ENCODE assay signal across 26 cellular contexts in the genomic region with DNA sequence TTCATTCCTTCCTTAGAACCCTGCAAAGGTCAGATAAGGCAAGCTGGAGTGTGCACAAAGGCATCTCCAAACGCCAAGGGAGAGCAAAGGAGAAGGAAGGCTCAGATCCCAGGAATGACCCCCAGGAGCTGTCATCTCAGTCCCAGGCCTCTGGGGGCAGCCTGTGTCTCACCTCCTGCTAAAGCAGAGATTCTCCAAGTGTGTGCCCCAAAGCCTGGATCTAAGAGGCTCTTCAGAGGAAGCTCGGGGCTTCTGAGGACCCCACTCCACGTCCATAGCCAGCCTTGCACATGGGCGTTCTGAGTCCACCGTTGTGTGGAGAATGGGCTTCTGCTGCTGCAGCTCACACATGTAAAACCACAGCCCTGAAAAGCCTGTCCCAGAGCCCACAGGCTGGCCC. TPM values are rescaled to one million over a fixed set of nuclear protein-coding genes. Genes with fewer than 3 reads are reported as not detected.
DNase-seq lines count a peak whose midpoint lies in the region; ATAC-seq, FAIRE-seq and TF ChIP-seq lines count a peak whose summit lies in the region.
"Had no signal": no experiment of that assay in that cellular context is flagged by ENCODE, and none has a peak within 500 bp of the region (broad histone marks: within the 10 kb centered on the region; RNA-seq: fewer than 3 reads in every experiment).

No MANE protein-coding gene starts in this region.

- no peak overlapping the region for H3K23ac ChIP-seq in H1 (ENCODE audit: insufficient read length)

- DNase-seq in DMS 273 (lab: John Stamatoyannopoulos, UW; ENCODE audit: unreplicated experiment) (peak; percentile 10), DMS 273 treated with DMSO at 0.1 percent for 48 hours (lab: John Stamatoyannopoulos, UW) (no peak), NB4 (ENCODE audit: low read depth) (no peak), H1 (ENCODE audit: low read depth in 1 of 2, low spot score in 2 of 2) (no peak), tibial artery (peak; percentile 6 to 48), NOMO-1 treated with DMSO at 0.1 percent for 48 hours (lab: John Stamatoyannopoulos, UW; ENCODE audit: unreplicated experiment) (no peak)
- DNase-seq: activated CD4-positive, alpha-beta T cell treated with anti-CD3 and anti-CD28 coated beads, Interleukin-2, amount 50 U/mL, for 48 hours; AML-193; NCI-H1048; NCI-H187 treated with DMSO at 0.1 percent for 48 hours; NK-92 treated with Interleukin-12 subunit alpha and Interleukin-12 subunit beta, amount 100 ng/mL, for 24 hours; stimulated activated CD4-positive, alpha-beta T cell treated with anti-CD3 and anti-CD28 coated beads, Interleukin-2, amount 100 ng/mL, for 24 hours had no signal

- no peak overlapping the region for H4K8ac ChIP-seq in H1 (ENCODE audit: extremely low read depth, insufficient read depth, low read length)

- H2BK15ac ChIP-seq in H1 (ENCODE audit: low read length), result no peak overlapping the region

- TF ChIP-seq CTCF in NB4 (IDR thresholded peaks at IDR 0.05; ENCODE audit: low read depth, low read length), result peak; percentile 26
- peak in 2 of 3 experiments; percentile 21 to 42; a peak in 2 of 4 replicates for TF ChIP-seq CTCF in H1 (IDR thresholded peaks at IDR 0.05; ENCODE audit: control extremely low read depth in 1 of 3, insufficient read depth in 1 of 3, low read depth in 1 of 3, low read length in 3 of 3)
- no peak for TF ChIP-seq CTCF in tibial artery (IDR thresholded peaks at IDR 0.05)

- H3K18ac ChIP-seq in H1 (ENCODE audit: extremely low read depth, low read length), result no peak overlapping the region

- TF ChIP-seq POLR2A in NB4 (IDR thresholded peaks at IDR 0.05; ENCODE audit: extremely low read depth, insufficient read length) (no peak), H1 (IDR thresholded peaks at IDR 0.05; ENCODE audit: control extremely low read depth in 1 of 2, low read depth in 2 of 2, low read length in 2 of 2) (no peak)

- no peak overlapping the region for H2BK12ac ChIP-seq in H1 (ENCODE audit: low read depth, low read length)

- H3K27me3 ChIP-seq in H1 (replicated peaks in 1 of 4; ENCODE audit: control insufficient read depth in 3 of 4, extremely low read depth in 1 of 4, insufficient read depth in 3 of 4, low read length in 3 of 4), result peaks cover 40 to 72% (median 49%) of the 10 kb centered on the region in 4 experiments
- peaks cover 0 to 50% of the 10 kb centered on the region in 2 donors for H3K27me3 ChIP-seq in tibial artery

- H4K20me1 ChIP-seq in H1 (replicated peaks in 1 of 2; ENCODE audit: control insufficient read depth in 1 of 2, insufficient read depth in 2 of 2, low read length in 2 of 2), result peaks cover 6 to 7% of the 10 kb centered on the region in 2 experiments

- no peaks in the 10 kb centered on the region for H3K79me1 ChIP-seq in H1 (ENCODE audit: low read depth, low read length)

- H3K4me2 ChIP-seq in H1 (ENCODE audit: insufficient read depth in 1 of 2, low read depth in 2 of 2, low read length in 2 of 2), result no peak overlapping the region

- no peak overlapping the region for H2BK20ac ChIP-seq in H1 (ENCODE audit: low read length)

- H2BK120ac ChIP-seq in H1 (replicated peaks; ENCODE audit: low read depth, low read length), result no peak overlapping the region

- H3K9me3 ChIP-seq in H1 (ENCODE audit: insufficient read depth in 2 of 2, low read depth in 1 of 2, low read length in 1 of 2) (no peaks in the 10 kb centered on the region), tibial artery (no peaks in the 10 kb centered on the region)
- H3K9me3 ChIP-seq: Caco-2, thoracic aorta had no signal

- H3K56ac ChIP-seq in H1 (replicated peaks; ENCODE audit: insufficient read length, low read depth, low read length), result no peak overlapping the region

- ATAC-seq in GM19324 (IDR thresholded peaks at IDR 0.05; ENCODE audit: low FRiP score, unreplicated experiment), result no peak
- no peak for ATAC-seq in GM21381 (IDR thresholded peaks at IDR 0.05; ENCODE audit: unreplicated experiment)
- ATAC-seq: stimulated activated memory B cell treated with anti-CD40 and anti-IgM and Interleukin-4, amounts not matched to agents 10 μg/mL and 1 μg/mL and 100 μg/mL, for 72 hours had no signal

- H3K27ac ChIP-seq in H1 (ENCODE audit: low read depth, low read length) (no peak overlapping the region), tibial artery (no peak overlapping the region)
- H3K27ac ChIP-seq: 22Rv1, skin epidermis, thoracic aorta, VCaP had no signal

- peak in 1 of 2 experiments; percentile 20; a peak in 1 of 4 replicates for TF ChIP-seq RAD21 in H1 (IDR thresholded peaks at IDR 0.05 in 1 of 2, conservative IDR thresholded peaks at IDR 0.05 in 1 of 2; ENCODE audit: low read depth in 2 of 2, low read length in 2 of 2)

- FAIRE-seq in H1 (lab: Jason Lieb, UNC), result no peak
- FAIRE-seq: colon, GM18507 had no signal

- H3K79me2 ChIP-seq in H1 (ENCODE audit: control insufficient read depth in 1 of 2, insufficient read depth in 2 of 2, low read length in 2 of 2), result no peaks in the 10 kb centered on the region

- H3K36me3 ChIP-seq in H1 (ENCODE audit: control insufficient read depth in 2 of 4, insufficient read depth in 4 of 4, low read length in 3 of 4) (no peaks in the 10 kb centered on the region), tibial artery (no peaks in the 10 kb centered on the region)
- H3K36me3 ChIP-seq: thoracic aorta had no signal

- intact Hi-C loops in tibial artery (cut with DNase I; ENCODE audit: low total_unique reads), result no loop called here

- H3K4me1 ChIP-seq in H1 (replicated peaks in 1 of 4; ENCODE audit: control insufficient read depth in 3 of 4, insufficient read depth in 4 of 4, low read length in 3 of 4) (peaks cover 0 to 6% (median 3%) of the 10 kb centered on the region in 4 experiments; a peak in 4 of 7 replicates), tibial artery (peaks cover 0 to 12% (median 8%) of the 10 kb centered on the region in 4 donors)

- H4K5ac ChIP-seq in H1 (ENCODE audit: insufficient read length, low read depth, low read length), result no peak overlapping the region

- TF ChIP-seq EP300 in H1 (IDR thresholded peaks at IDR 0.05; ENCODE audit: borderline replicate concordance in 1 of 2, low read depth in 2 of 2, low read length in 2 of 2), result no peak

- POLR2A ChIA-PET in H1 (lab: Charles Lee; ENCODE audit: partially characterized antibody), result no interaction called here

- H3K23me2 ChIP-seq in H1 (ENCODE audit: low read depth, low read length), result peaks cover 8% of the 10 kb centered on the region; the same call in 1 of the 2 replicates

- H2BK5ac ChIP-seq in H1 (ENCODE audit: low read depth, low read length), result no peak overlapping the region

- H3K9ac ChIP-seq in H1 (replicated peaks in 1 of 4; ENCODE audit: extremely low read depth in 1 of 4, low read depth in 3 of 4, low read length in 3 of 4), result no peak overlapping the region

- H3K14ac ChIP-seq in H1 (ENCODE audit: insufficient read length), result no peak overlapping the region

- H2AK5ac ChIP-seq in H1 (ENCODE audit: low read depth, low read length), result no peak overlapping the region

- CTCF ChIA-PET in H1 (lab: Charles Lee; ENCODE audit: partially characterized antibody), result interaction anchor here (0.6 to 25.6 kb wide), 7 partner anchors 10 to 214 kb away, joined by 3 to 498 read pairs (median 3); no protein-coding TSS in a partner anchor

- H2AFZ ChIP-seq in H1 (ENCODE audit: low read length), result no peak overlapping the region

- H4K91ac ChIP-seq in H1 (replicated peaks; ENCODE audit: insufficient read length, low read length), result no peak overlapping the region

- H3K4me3 ChIP-seq in NB4 (ENCODE audit: low read depth, low read length), result no peak overlapping the region
- no peak overlapping the region for H3K4me3 ChIP-seq in H1 (ENCODE audit: extremely low read depth in 1 of 4, insufficient read depth in 2 of 4, low read depth in 3 of 4, low read length in 4 of 4)
- H3K4me3 ChIP-seq in tibial artery, result no peak overlapping the region
- H3K4me3 ChIP-seq: lung, skin epidermis, thoracic aorta had no signal

- 68% methylated on average over 5 of the region's 5 CpGs; no CpG with 5 or more reads in 1 of the 2 experiments for WGBS in H1 (ENCODE audit: extremely low coverage in 1 of 2, insufficient coverage in 1 of 2, insufficient read length in 1 of 2, insufficient replicate concordance in 2 of 2, low coverage in 1 of 2, low lambda C conversion rate in 2 of 2, missing lambda C conversion rate in 1 of 2), 2 experiments

- H3K4ac ChIP-seq in H1 (replicated peaks; ENCODE audit: insufficient read length, low read depth, low read length), result no peak overlapping the region

TF ChIP-seq in H1, 55 proteins besides CTCF, POLR2A, EP300 and RAD21 (continues in another document):
- TF ChIP-seq TBP (IDR thresholded peaks at IDR 0.05; ENCODE audit: low read depth, low read length) (no peak), JUND (IDR thresholded peaks at IDR 0.05; ENCODE audit: low read length) (no peak), NANOG (IDR thresholded peaks at IDR 0.05; ENCODE audit: insufficient read depth, low read depth, low read length, poor library complexity, severe bottlenecking) (no peak), ASH2L (IDR thresholded peaks at IDR 0.05; ENCODE audit: low read length) (no peak), KDM5A (IDR thresholded peaks at IDR 0.05; ENCODE audit: low read length) (no peak), FOSL1 (IDR thresholded peaks at IDR 0.05; ENCODE audit: insufficient read depth, low read depth, low read length) (no peak), ZNF274 (IDR thresholded peaks at IDR 0.05; ENCODE audit: borderline replicate concordance, extremely low read depth, low read length) (no peak), NRF1 (IDR thresholded peaks at IDR 0.05; ENCODE audit: low read depth, low read length) (no peak), RNF2 (IDR thresholded peaks at IDR 0.05; ENCODE audit: borderline replicate concordance, low read depth, low read length, missing control alignments, poor library complexity, severe bottlenecking) (no peak), SAP30 (IDR thresholded peaks at IDR 0.05; ENCODE audit: insufficient read depth, insufficient replicate concordance, low read length) (no peak)
- TF ChIP-seq, protein P1, sequence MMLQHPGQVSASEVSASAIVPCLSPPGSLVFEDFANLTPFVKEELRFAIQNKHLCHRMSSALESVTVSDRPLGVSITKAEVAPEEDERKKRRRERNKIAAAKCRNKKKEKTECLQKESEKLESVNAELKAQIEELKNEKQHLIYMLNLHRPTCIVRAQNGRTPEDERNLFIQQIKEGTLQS (IDR thresholded peaks at IDR 0.05; ENCODE audit: insufficient read depth, low read depth, low read length), result no peak

RNA-seq across cellular contexts. Expression of a gene that starts 5.1 kb away (rescaled TPM):
- 0.15 and 0.22 TPM in 2 replicates for total RNA-seq in H1 (2021; fragmentation: NEBNext Ultra II Directional; extraction: Animal tissue kit (Norgen Biotek cat#: 25700))
- polyA plus RNA-seq in H1 (2011; rRNA removed), result 0.30 and 0.31 TPM in 2 replicates
- polyA plus RNA-seq in H1 (2011; cell fraction: cytosol; rRNA removed), result 0.21 TPM
- 0.34 TPM for polyA plus RNA-seq in H1 (2011; cell fraction: nucleus; rRNA removed)
- polyA plus RNA-seq in H1 (2012, experiment 1 of 2), result 0.24 to 0.65 TPM (median 0.29 TPM) in 4 replicates
- polyA plus RNA-seq in H1 (2012, experiment 2 of 2), result 0.18 TPM
- polyA plus RNA-seq in H1 (2013, experiment 1 of 2), result 0.32 TPM
- polyA plus RNA-seq in H1 (2013, experiment 2 of 2), result 0.39 TPM
- polyA minus RNA-seq in H1 (2011; rRNA and poly(A)+ RNA removed), result 0.88 and 1.3 TPM in 2 replicates
- 0.37 TPM for polyA minus RNA-seq in H1 (2011; cell fraction: cytosol; rRNA and poly(A)+ RNA removed)
- polyA minus RNA-seq in H1 (2011; cell fraction: nucleus; rRNA and poly(A)+ RNA removed), result 2.6 TPM
- total RNA-seq: HT-29; pulmonary artery endothelial cell; T-helper 2 cell treated with Interferon-gamma antibody and Interleukin-4, amounts not matched to agents 100 ng/mL and 5 ng/mL, for 36 hours had no signal

Comparison
In these comparisons a context has a peak if more than half of its experiments do, and no peak if none do; other contexts are left out.
1. DNase-seq: peak in DMS 273 (single experiment) and tibial artery (2 of 2); none in DMS 273 treated with DMSO at 0.1 percent for 48 hours (single experiment), NB4 (single experiment), H1 (0 of 2) and NOMO-1 treated with DMSO at 0.1 percent for 48 hours (single experiment).
2. CTCF ChIP-seq: peak in NB4 (single experiment) and H1 (2 of 3); none in tibial artery (0 of 2).